Comparison of ENCODE assay signal across 8 cellular contexts in the genomic region with DNA sequence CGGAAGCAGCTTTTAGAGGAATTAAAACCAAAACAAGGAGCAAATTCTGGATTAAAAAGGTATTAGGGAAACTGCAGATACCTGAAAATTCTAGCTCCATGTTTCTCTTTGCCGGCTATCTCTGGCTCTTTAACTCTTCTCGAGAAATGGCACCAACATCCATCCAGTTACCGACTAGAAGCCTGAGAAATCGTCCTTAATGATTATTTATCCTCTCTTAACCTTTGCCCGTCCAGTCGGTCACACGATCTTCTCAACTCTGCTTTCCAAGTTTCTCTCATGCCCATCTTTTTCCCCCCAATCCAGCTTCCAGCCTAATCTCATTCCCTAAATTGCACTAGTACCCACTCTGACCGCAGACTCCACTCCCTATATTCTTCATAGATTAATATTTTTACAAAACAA. TPM values are rescaled to one million over a fixed set of nuclear protein-coding genes. Genes with fewer than 3 reads are reported as not detected.
DNase-seq lines count a peak whose midpoint lies in the region; ATAC-seq, FAIRE-seq and TF ChIP-seq lines count a peak whose summit lies in the region.

No MANE protein-coding gene starts in this region.

- ATAC-seq in GM18498 (IDR thresholded peaks at IDR 0.05; ENCODE audit: unreplicated experiment) (peak; percentile 13), HG02759 (IDR thresholded peaks at IDR 0.05; ENCODE audit: unreplicated experiment) (peak; percentile 4), HG03139 (IDR thresholded peaks at IDR 0.05; ENCODE audit: unreplicated experiment) (no peak)

- peaks cover 19% of the 10 kb centered on the region for H3K79me2 ChIP-seq in keratinocyte (ENCODE audit: control insufficient read depth, insufficient read depth, low read length)

- no peaks in the 10 kb centered on the region for H3K9me1 ChIP-seq in keratinocyte (ENCODE audit: control insufficient read depth, extremely low read depth, insufficient read depth, low read length)

- H3K27me3 ChIP-seq in keratinocyte (ENCODE audit: control insufficient read depth, extremely low read depth, insufficient read depth, low read length) = no peaks in the 10 kb centered on the region

- peaks cover 10% of the 10 kb centered on the region for H3K4me1 ChIP-seq in keratinocyte (ENCODE audit: control insufficient read depth, extremely low read depth, insufficient read depth, low read length)

- DNase-seq in keratinocyte (ENCODE audit: low read depth, low spot score) (no peak), urothelium cell line (ENCODE audit: low spot score) (peak; percentile 4), NCI-H2107 (lab: John Stamatoyannopoulos, UW) (no peak)
- DNase-seq in stimulated activated CD8-positive, alpha-beta memory T cell treated with anti-CD3 and anti-CD28 coated beads, Interleukin-4, amount 100 ng/mL, for 48 hours = no peak

- H3K36me3 ChIP-seq in keratinocyte (ENCODE audit: control insufficient read depth in 2 of 2, extremely low read depth in 1 of 2, insufficient read depth in 2 of 2, low read length in 2 of 2) = no peaks in the 10 kb centered on the region

- H3K27ac ChIP-seq in VCaP (peak overlapping the region; percentile 86), keratinocyte (ENCODE audit: control insufficient read depth, insufficient read depth, low read length) (peak overlapping the region; percentile 87)

- no peaks in the 10 kb centered on the region for H3K9me3 ChIP-seq in keratinocyte (ENCODE audit: control insufficient read depth, low read depth, low read length)

- TF ChIP-seq CTCF in VCaP (conservative IDR thresholded peaks at IDR 0.05) (no peak), keratinocyte (optimal IDR thresholded peaks at IDR 0.05 in 1 of 3, IDR thresholded peaks at IDR 0.05 in 1 of 3, conservative IDR thresholded peaks at IDR 0.05 in 1 of 3; ENCODE audit: extremely low read depth in 1 of 3, insufficient read depth in 2 of 3, low read length in 3 of 3) (no peak)

- peak overlapping the region; percentile 88 for H3K9ac ChIP-seq in keratinocyte (ENCODE audit: control insufficient read depth, extremely low read depth, insufficient read depth, low read length)

- no peak for FAIRE-seq in keratinocyte (lab: Jason Lieb, UNC)
- FAIRE-seq in urothelium cell line (lab: Jason Lieb, UNC) = no peak

- dilution Hi-C loops in keratinocyte (cut with MboI; ENCODE audit: extremely low pct_ligation_motif_present, low sequenced_read_pairs) = no loop called here

- peak overlapping the region; percentile 62 to 88 (median 87) for H3K4me3 ChIP-seq in keratinocyte (ENCODE audit: control insufficient read depth in 2 of 3, extremely low read depth in 1 of 3, insufficient read depth in 2 of 3, low read depth in 1 of 3, low read length in 3 of 3)

- peak overlapping the region; percentile 92 for H3K4me2 ChIP-seq in keratinocyte (ENCODE audit: control insufficient read depth, extremely low read depth, insufficient read depth, low read depth, low read length)

- peak overlapping the region; percentile 89 for H2AFZ ChIP-seq in keratinocyte (ENCODE audit: control insufficient read depth, low read length)

- no peaks in the 10 kb centered on the region for H4K20me1 ChIP-seq in keratinocyte (ENCODE audit: control insufficient read depth, extremely low read depth, insufficient read depth, low read length)

RNA-seq across cellular contexts. Expression of a gene that starts 0.6 kb away (rescaled TPM):
- 0.44 to 3.4 TPM (median 2.6 TPM) in 3 replicates for polyA plus RNA-seq in keratinocyte
- polyA plus RNA-seq in keratinocyte (2011; ENCODE audit: low read depth) = not detected
- polyA plus RNA-seq in keratinocyte (2011; cell fraction: cytosol; rRNA removed) = 0.87 and 1.1 TPM in 2 replicates
- 0.27 and 0.79 TPM in 2 replicates for polyA plus RNA-seq in keratinocyte (2011; cell fraction: nucleus; rRNA removed)
- 3.5 TPM in 1 of 2 replicates, not detected in the other for polyA plus RNA-seq in keratinocyte (2012; ENCODE audit: low replicate concordance)
- polyA minus RNA-seq in keratinocyte = 0.20 to 2.4 TPM (median 2.1 TPM) in 3 replicates
- polyA minus RNA-seq in keratinocyte (2011; cell fraction: cytosol; rRNA and poly(A)+ RNA removed) = not detected
- polyA minus RNA-seq in keratinocyte (2011; cell fraction: nucleus; rRNA and poly(A)+ RNA removed) = 0.53 and 0.85 TPM in 2 replicates
